In the genomic region with DNA sequence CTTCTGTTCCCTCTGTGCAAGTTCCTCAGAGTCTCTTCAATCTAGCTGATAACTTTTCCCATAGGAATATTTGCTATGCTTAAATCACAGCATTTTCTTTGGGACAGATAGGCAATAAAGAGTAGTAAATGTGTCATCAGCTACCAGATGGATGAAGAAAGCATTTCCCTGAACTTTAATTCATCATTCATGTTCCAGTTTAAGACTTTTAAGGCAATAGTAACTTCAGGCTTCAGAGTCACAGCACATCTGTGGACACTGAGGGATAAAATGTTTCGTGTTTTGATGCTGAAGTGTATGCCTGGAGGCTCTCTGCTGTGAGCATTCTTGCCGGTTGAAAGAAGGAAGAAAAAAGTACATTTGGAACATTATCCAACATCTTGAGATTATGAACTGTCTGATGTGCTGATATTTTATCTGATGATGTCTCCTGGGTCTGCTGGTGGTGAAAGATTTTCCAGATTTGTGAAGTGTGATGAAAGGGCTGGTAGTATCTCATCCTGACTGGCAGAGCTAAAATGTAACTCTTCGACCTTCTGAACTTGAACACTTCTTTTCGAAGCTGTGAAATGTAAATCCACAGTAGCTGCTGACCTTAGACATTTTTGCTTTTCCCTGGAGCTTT, we compare ENCODE assay signal across 25 cellular contexts.
DNase-seq lines count a peak whose midpoint lies in the region; ATAC-seq and TF ChIP-seq lines count a peak whose summit lies in the region.
"Had no signal": no experiment of that assay in that cellular context is flagged by ENCODE, and none has a peak within 500 bp of the region (broad histone marks: within the 10 kb centered on the region; RNA-seq: fewer than 3 reads in every experiment).

No MANE protein-coding gene starts in this region.

- TF ChIP-seq CTCF in HFFc6 (IDR thresholded peaks at IDR 0.05) (no peak), fibroblast of mammary gland (conservative IDR thresholded peaks at IDR 0.05; ENCODE audit: control insufficient read depth, insufficient read depth, low read depth, low read length) (no peak), osteocyte (IDR thresholded peaks at IDR 0.05) (no peak)

- H3K9me3 Mint-ChIP-seq in HFFc6 (no peaks in the 10 kb centered on the region), osteocyte (ENCODE audit: unreplicated experiment) (no peaks in the 10 kb centered on the region)
- H3K9me3 Mint-ChIP-seq: activated CD4-positive, alpha-beta memory T cell treated with anti-CD3 and anti-CD28 coated beads, Interleukin-2, amount 10 ng/mL, durations not matched to agents 7 days and 5 days; activated naive CD8-positive, alpha-beta T cell treated with anti-CD3 and anti-CD28 coated beads, Interleukin-2, amount 10 ng/mL, durations not matched to agents 7 days and 5 days; CD8-positive, alpha-beta T cell; effector memory CD8-positive, alpha-beta T cell; natural killer cell treated with Interleukin-12 subunit alpha and Interleukin-12 subunit beta and Interleukin-15 and Interleukin-18, amount 100 ng/mL, for 72 hours had no signal

- H3K27me3 Mint-ChIP-seq in HFFc6 (ENCODE audit: insufficient read depth) (peaks cover 20% of the 10 kb centered on the region), osteocyte (ENCODE audit: unreplicated experiment) (no peaks in the 10 kb centered on the region)
- H3K27me3 Mint-ChIP-seq: activated naive CD8-positive, alpha-beta T cell treated with anti-CD3 and anti-CD28 coated beads, Interleukin-2, amount 10 ng/mL, durations not matched to agents 7 days and 5 days had no signal

- H3K27ac Mint-ChIP-seq in HFFc6, result peak overlapping the region; percentile 86
- peak overlapping the region; percentile 82 for H3K27ac Mint-ChIP-seq in osteocyte (ENCODE audit: unreplicated experiment)
- H3K27ac Mint-ChIP-seq: activated CD4-positive, alpha-beta memory T cell treated with anti-CD3 and anti-CD28 coated beads, Interleukin-2, amount 10 ng/mL, durations not matched to agents 7 days and 5 days; activated naive CD8-positive, alpha-beta T cell treated with anti-CD3 and anti-CD28 coated beads, Interleukin-2, amount 10 ng/mL, durations not matched to agents 7 days and 5 days; CD8-positive, alpha-beta T cell; effector memory CD8-positive, alpha-beta T cell; natural killer cell treated with Interleukin-12 subunit alpha and Interleukin-12 subunit beta and Interleukin-15 and Interleukin-18, amount 100 ng/mL, for 72 hours had no signal

- intact Hi-C loops in left colon (cut with DNase I, micrococcal nuclease), result loop anchor here in 1 of 2 donors (10.0 kb wide), 1 partner anchor 207 kb away; no protein-coding TSS in a partner anchor

- H3K4me3 ChIP-seq in fibroblast of mammary gland (ENCODE audit: control insufficient read depth, low read depth, low read length), result no peak overlapping the region
- H3K4me3 ChIP-seq: esophagus muscularis mucosa, Peyer's patch, SJCRH30, thoracic aorta had no signal

- H3K4me1 Mint-ChIP-seq in HFFc6 (ENCODE audit: low read depth), result peaks cover 86% of the 10 kb centered on the region
- H3K4me1 Mint-ChIP-seq in osteocyte (ENCODE audit: unreplicated experiment), result peaks cover 50% of the 10 kb centered on the region
- H3K4me1 Mint-ChIP-seq: activated naive CD8-positive, alpha-beta T cell treated with anti-CD3 and anti-CD28 coated beads, Interleukin-2, amount 10 ng/mL, durations not matched to agents 7 days and 5 days had no signal

- DNase-seq in AG20443 (ENCODE audit: low spot score) (peak; percentile 34), HFFc6 (peak; percentile 84), fibroblast of mammary gland (ENCODE audit: low read depth) (peak; percentile 74), osteocyte (ENCODE audit: extremely low spot score, unreplicated experiment) (no peak), AML-193 (lab: John Stamatoyannopoulos, UW) (no peak), iPS-NIHi7 (ENCODE audit: extremely low spot score) (no peak), left colon (no peak)
- DNase-seq: activated CD4-positive, alpha-beta memory T cell treated with anti-CD3 and anti-CD28 coated beads, Interleukin-2, amount 10 ng/mL, durations not matched to agents 7 days and 5 days; activated CD4-positive, CD25-positive, alpha-beta regulatory T cell treated with anti-CD3 and anti-CD28 coated beads, Interleukin-2, amount 50 U/mL, for 72 hours; activated effector memory CD4-positive, alpha-beta T cell treated with Interleukin-2 at 50 U/mL for 16 hours; activated naive CD8-positive, alpha-beta T cell treated with anti-CD3 and anti-CD28 coated beads, Interleukin-2, amount 10 ng/mL, durations not matched to agents 7 days and 5 days; CD8-positive, alpha-beta T cell; effector memory CD8-positive, alpha-beta T cell; NCI-H1048; NCI-H187 treated with DMSO at 0.1 percent for 48 hours; NCI-H526; Peyer's patch; SJCRH30; stimulated activated naive CD8-positive, alpha-beta T cell treated with anti-CD3 and anti-CD28 coated beads, Interleukin-15, Interleukin-2, amounts not matched to agents 100 U/mL and 50 U/mL, for 24 hours; T-helper 1 cell had no signal

- ATAC-seq in GM18873 (IDR thresholded peaks at IDR 0.05; ENCODE audit: low FRiP score, unreplicated experiment) (no peak), left colon (no peak)
- ATAC-seq: CD8-positive, alpha-beta T cell; effector memory CD8-positive, alpha-beta T cell; HepG2; natural killer cell treated with Interleukin-12 subunit alpha and Interleukin-12 subunit beta and Interleukin-15 and Interleukin-18, amount 100 ng/mL, for 72 hours had no signal

- H3K36me3 Mint-ChIP-seq in HFFc6 (ENCODE audit: low read depth) (peaks cover 70% of the 10 kb centered on the region), osteocyte (ENCODE audit: unreplicated experiment) (peaks cover 8% of the 10 kb centered on the region)
- H3K36me3 Mint-ChIP-seq: activated naive CD8-positive, alpha-beta T cell treated with anti-CD3 and anti-CD28 coated beads, Interleukin-2, amount 10 ng/mL, durations not matched to agents 7 days and 5 days; CD8-positive, alpha-beta T cell; natural killer cell treated with Interleukin-12 subunit alpha and Interleukin-12 subunit beta and Interleukin-15 and Interleukin-18, amount 100 ng/mL, for 72 hours had no signal

- peak overlapping the region; percentile 47 for H3K4me3 Mint-ChIP-seq in HFFc6
- no peak overlapping the region for H3K4me3 Mint-ChIP-seq in osteocyte (ENCODE audit: unreplicated experiment)
- H3K4me3 Mint-ChIP-seq: activated CD4-positive, alpha-beta memory T cell treated with anti-CD3 and anti-CD28 coated beads, Interleukin-2, amount 10 ng/mL, durations not matched to agents 7 days and 5 days; activated naive CD8-positive, alpha-beta T cell treated with anti-CD3 and anti-CD28 coated beads, Interleukin-2, amount 10 ng/mL, durations not matched to agents 7 days and 5 days; CD8-positive, alpha-beta T cell; effector memory CD8-positive, alpha-beta T cell; natural killer cell treated with Interleukin-12 subunit alpha and Interleukin-12 subunit beta and Interleukin-15 and Interleukin-18, amount 100 ng/mL, for 72 hours had no signal

Comparison
In these comparisons a context has a peak if more than half of its experiments do, and no peak if none do; other contexts are left out.
1. DNase-seq: peak in AG20443 (single experiment), HFFc6 (single experiment) and fibroblast of mammary gland (single experiment); none in osteocyte (single experiment), AML-193 (0 of 2), iPS-NIHi7 (single experiment) and left colon (0 of 2).